Comparison of ENCODE assay signal across 1 cellular context in the genomic region with DNA sequence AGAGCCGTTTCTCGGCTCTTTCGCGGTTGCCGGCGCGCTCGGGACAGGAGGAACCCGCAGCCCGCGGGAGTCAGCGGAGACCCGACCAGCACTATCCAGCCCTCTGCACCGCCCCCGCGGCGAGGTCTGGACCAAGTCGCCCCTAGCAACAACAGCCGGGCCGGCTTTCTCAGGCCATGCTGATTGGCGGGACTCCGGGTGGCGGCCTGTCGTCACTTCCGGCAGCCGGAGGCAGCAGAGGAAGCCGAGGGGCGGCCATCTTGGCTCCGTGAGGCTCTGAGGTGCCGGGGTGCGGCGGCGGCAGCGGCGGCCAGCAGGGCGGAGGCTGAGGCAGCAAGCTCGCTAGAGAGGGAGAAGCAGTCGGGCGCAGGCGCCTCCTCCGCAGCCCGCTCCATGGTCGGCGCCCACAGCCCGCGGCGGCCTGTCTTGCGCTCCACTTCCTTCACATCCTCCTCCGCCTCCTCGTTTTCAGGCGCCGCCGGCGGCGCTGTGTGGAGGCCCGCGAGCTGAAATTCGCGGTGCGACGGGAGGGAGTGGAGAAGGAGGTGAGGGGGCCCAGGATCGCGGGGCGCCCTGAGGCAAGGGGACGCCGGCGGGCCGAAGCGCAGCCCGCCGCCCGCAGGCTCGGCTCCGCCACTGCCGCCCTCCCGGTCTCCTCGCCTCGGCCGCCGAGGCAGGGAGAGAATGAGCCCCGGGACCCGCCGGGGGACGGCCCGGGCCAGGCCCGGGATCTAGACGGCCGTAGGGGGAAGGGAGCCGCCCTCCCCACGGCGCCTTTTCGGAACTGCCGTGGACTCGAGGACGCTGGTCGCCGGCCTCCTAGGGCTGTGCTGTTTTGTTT.
TF ChIP-seq lines count a peak whose summit lies in the region.

Gene MARK3, plus strand, starts transcription at position 263 of the 841 bp plus-strand sequence. CDS start 615 bp downstream, outside the sequence.

TF ChIP-seq in liver, 16 proteins besides CTCF, POLR2A, EP300 and RAD21 (continued from another document):
- TF ChIP-seq NR2F2 (IDR thresholded peaks at IDR 0.05) (no peak), HNF4A (conservative IDR thresholded peaks at IDR 0.05) (no peak), RXRA (IDR thresholded peaks at IDR 0.05) (no peak), GABPA (IDR thresholded peaks at IDR 0.05 in 1 of 2, conservative IDR thresholded peaks at IDR 0.05 in 1 of 2) (peak; percentile 83 to 94), ZBTB33 (IDR thresholded peaks at IDR 0.05) (no peak), HNF4G (IDR thresholded peaks at IDR 0.05) (no peak)
- TF ChIP-seq, protein P1, sequence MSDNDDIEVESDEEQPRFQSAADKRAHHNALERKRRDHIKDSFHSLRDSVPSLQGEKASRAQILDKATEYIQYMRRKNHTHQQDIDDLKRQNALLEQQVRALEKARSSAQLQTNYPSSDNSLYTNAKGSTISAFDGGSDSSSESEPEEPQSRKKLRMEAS (IDR thresholded peaks at IDR 0.05) = no peak
- TF ChIP-seq, protein P2, sequence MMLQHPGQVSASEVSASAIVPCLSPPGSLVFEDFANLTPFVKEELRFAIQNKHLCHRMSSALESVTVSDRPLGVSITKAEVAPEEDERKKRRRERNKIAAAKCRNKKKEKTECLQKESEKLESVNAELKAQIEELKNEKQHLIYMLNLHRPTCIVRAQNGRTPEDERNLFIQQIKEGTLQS (IDR thresholded peaks at IDR 0.05) = no peak
TF ChIP-seq in liver: peak in this region for 5.
